1 cellular context compared by ENCODE assay signal in the genomic region with DNA sequence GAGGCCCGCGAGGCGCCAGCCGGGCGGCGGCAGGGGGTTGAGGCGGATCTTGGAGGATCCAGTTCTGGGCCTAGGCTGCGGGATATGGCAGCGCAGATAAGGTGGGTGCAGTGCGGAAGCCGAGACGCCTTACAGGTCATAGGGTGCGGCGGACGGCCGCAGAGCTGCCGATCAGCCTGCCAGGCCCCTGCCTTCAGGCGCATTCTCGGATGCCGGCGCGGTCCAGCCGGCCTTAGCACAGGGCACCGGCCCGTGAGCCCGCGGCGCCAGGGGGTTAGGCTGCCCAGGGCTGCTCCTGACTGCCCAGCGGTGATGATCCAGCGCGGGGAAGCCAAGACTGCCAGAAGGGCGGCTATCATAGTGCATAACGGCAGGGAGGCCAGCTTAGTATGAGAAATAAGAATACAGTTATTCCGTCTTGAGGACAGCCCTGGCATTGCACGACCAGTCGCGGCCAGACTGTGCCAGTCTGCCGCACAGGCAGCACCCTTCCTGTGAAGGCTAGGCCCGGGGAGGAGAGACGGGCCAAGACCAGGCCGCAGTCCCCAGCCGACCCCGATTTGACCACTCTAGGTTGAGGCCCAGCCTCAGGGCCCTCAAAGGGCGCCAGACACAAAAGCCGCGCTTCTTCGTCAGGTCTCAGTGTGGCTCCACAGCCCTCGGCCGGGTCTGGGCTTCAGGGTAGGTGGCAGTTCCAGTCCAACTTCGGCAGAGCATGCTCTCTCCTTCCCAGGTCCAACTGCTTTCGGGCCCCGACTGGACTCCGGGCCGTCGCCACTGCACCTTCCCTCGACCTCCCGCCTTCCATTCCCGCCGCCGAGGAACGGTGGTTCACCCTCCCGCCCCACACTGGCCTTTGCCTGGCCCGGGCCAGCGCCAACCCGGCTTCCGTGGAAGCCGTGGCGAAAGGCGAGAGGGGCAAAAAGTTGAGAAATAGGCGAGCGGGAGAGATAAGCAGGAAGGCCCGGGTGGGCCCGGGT.
TF ChIP-seq lines count a peak whose summit lies in the region.

No MANE protein-coding gene starts in this region.

TF ChIP-seq in GM23338, 12 proteins besides CTCF, POLR2A, EP300 and RAD21 (continued from another document):
- TF ChIP-seq, protein P1, sequence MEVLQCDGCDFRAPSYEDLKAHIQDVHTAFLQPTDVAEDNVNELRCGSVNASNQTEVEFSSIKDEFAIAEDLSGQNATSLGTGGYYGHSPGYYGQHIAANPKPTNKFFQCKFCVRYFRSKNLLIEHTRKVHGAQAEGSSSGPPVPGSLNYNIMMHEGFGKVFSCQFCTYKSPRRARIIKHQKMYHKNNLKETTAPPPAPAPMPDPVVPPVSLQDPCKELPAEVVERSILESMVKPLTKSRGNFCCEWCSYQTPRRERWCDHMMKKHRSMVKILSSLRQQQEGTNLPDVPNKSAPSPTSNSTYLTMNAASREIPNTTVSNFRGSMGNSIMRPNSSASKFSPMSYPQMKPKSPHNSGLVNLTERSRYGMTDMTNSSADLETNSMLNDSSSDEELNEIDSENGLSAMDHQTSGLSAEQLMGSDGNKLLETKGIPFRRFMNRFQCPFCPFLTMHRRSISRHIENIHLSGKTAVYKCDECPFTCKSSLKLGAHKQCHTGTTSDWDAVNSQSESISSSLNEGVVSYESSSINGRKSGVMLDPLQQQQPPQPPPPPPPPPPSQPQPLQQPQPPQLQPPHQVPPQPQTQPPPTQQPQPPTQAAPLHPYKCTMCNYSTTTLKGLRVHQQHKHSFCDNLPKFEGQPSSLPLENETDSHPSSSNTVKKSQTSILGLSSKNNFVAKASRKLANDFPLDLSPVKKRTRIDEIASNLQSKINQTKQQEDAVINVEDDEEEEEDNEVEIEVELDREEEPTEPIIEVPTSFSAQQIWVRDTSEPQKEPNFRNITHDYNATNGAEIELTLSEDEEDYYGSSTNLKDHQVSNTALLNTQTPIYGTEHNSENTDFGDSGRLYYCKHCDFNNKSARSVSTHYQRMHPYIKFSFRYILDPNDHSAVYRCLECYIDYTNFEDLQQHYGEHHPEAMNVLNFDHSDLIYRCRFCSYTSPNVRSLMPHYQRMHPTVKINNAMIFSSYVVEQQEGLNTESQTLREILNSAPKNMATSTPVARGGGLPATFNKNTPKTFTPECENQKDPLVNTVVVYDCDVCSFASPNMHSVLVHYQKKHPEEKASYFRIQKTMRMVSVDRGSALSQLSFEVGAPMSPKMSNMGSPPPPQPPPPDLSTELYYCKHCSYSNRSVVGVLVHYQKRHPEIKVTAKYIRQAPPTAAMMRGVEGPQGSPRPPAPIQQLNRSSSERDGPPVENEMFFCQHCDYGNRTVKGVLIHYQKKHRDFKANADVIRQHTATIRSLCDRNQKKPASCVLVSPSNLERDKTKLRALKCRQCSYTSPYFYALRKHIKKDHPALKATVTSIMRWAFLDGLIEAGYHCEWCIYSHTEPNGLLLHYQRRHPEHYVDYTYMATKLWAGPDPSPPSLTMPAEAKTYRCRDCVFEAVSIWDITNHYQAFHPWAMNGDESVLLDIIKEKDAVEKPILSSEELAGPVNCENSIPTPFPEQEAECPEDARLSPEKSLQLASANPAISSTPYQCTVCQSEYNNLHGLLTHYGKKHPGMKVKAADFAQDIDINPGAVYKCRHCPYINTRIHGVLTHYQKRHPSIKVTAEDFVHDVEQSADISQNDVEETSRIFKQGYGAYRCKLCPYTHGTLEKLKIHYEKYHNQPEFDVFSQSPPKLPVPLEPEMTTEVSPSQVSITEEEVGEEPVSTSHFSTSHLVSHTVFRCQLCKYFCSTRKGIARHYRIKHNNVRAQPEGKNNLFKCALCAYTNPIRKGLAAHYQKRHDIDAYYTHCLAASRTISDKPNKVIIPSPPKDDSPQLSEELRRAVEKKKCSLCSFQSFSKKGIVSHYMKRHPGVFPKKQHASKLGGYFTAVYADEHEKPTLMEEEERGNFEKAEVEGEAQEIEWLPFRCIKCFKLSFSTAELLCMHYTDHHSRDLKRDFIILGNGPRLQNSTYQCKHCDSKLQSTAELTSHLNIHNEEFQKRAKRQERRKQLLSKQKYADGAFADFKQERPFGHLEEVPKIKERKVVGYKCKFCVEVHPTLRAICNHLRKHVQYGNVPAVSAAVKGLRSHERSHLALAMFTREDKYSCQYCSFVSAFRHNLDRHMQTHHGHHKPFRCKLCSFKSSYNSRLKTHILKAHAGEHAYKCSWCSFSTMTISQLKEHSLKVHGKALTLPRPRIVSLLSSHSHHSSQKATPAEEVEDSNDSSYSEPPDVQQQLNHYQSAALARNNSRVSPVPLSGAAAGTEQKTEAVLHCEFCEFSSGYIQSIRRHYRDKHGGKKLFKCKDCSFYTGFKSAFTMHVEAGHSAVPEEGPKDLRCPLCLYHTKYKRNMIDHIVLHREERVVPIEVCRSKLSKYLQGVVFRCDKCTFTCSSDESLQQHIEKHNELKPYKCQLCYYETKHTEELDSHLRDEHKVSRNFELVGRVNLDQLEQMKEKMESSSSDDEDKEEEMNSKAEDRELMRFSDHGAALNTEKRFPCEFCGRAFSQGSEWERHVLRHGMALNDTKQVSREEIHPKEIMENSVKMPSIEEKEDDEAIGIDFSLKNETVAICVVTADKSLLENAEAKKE (CRISPR knock-in tag; IDR thresholded peaks at IDR 0.05): no peak
- TF ChIP-seq EZH2 (IDR thresholded peaks at IDR 0.05; ENCODE audit: low read depth, unreplicated experiment): peak; percentile 96
